Comparison of ENCODE assay signal across 29 cellular contexts in the genomic region with DNA sequence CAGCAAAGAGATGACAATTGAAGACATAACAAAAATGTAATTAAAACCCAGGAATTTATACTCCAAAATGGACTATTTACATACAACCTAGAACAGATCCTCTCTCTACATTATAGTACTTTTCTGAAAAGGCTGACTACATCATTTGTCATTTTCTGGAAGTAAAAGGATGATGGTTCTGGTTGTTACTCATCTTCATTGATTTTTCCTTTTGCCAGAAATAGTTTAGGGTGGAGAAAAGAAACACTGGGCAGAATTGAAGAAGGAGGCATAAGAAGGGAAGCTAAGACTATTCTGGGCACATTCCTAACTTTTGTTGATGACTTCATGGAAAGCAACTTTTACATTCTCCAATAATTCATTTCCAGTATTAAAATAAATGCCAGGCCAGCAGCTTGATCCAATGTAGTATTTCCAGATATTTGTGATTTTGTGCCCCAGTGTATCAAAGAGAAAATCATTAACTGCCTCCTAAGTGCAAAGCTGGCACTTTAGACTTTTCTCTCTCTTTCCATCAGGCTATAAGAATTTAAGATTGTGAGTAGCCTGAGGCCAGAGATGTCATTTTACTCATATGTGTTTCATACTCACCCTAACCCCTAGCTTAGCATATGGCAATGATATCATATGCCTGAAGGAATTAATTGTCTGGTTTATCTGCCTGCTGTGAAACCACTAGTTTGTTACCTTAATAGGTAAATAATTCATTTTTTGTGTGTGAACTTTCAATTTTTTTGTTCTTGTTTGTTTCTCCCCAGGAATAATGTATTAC.
DNase-seq lines count a peak whose midpoint lies in the region; ATAC-seq and TF ChIP-seq lines count a peak whose summit lies in the region.
"Had no signal": no experiment of that assay in that cellular context is flagged by ENCODE, and none has a peak within 500 bp of the region (broad histone marks: within the 10 kb centered on the region; RNA-seq: fewer than 3 reads in every experiment).

No MANE protein-coding gene starts in this region.

- H3K9ac ChIP-seq in neuronal stem cell (ENCODE audit: low read depth, low read length, poor library complexity) = no peak overlapping the region

- H3K9me3 ChIP-seq in osteoblast (ENCODE audit: low read depth, low read length) (no peaks in the 10 kb centered on the region), neuronal stem cell (replicated peaks in 1 of 2; ENCODE audit: control insufficient read depth in 2 of 2, insufficient read depth in 1 of 2, low read depth in 1 of 2, low read length in 2 of 2) (peaks cover 0 to 4% of the 10 kb centered on the region in 2 donors)
- H3K9me3 ChIP-seq: gastroesophageal sphincter, testis, uterus had no signal

- H3K27ac ChIP-seq in osteoblast (ENCODE audit: low read depth, low read length) (peak overlapping the region; percentile 64), neuronal stem cell (replicated peaks; ENCODE audit: low read length) (no peak overlapping the region)
- H3K27ac ChIP-seq: cardiac muscle cell, gastroesophageal sphincter, testis, uterus had no signal

- H3K36me3 Mint-ChIP-seq in effector memory CD8-positive, alpha-beta T cell (ENCODE audit: insufficient read depth) = no peaks in the 10 kb centered on the region
- H3K36me3 Mint-ChIP-seq: CD8-positive, alpha-beta memory T cell; stimulated activated memory B cell treated with anti-CD40 and anti-IgM and Interleukin-4, amounts not matched to agents 10 μg/mL and 1 μg/mL and 100 μg/mL, for 72 hours had no signal

- H2AFZ ChIP-seq in osteoblast (ENCODE audit: low read length) (no peak overlapping the region), neuronal stem cell (ENCODE audit: low read length) (no peak overlapping the region)

- no peak overlapping the region for H3K23ac ChIP-seq in neuronal stem cell (ENCODE audit: low read depth, low read length, poor library complexity)

- H3K4me1 ChIP-seq in osteoblast (ENCODE audit: insufficient read depth, low read length) (peaks cover 9% of the 10 kb centered on the region), neuronal stem cell (ENCODE audit: control insufficient read depth in 2 of 2, insufficient read depth in 1 of 2, low read depth in 1 of 2, low read length in 2 of 2) (no peaks in the 10 kb centered on the region)
- H3K4me1 ChIP-seq: gastroesophageal sphincter, testis, uterus had no signal

- H3K36me3 ChIP-seq in osteoblast (ENCODE audit: insufficient read depth, low read length) (no peaks in the 10 kb centered on the region), neuronal stem cell (replicated peaks in 1 of 2; ENCODE audit: control insufficient read depth in 2 of 2, insufficient read depth in 2 of 2, low read length in 2 of 2) (no peaks in the 10 kb centered on the region)
- H3K36me3 ChIP-seq: cardiac muscle cell, gastroesophageal sphincter, uterus had no signal

- H3K4ac ChIP-seq in neuronal stem cell (ENCODE audit: low read length) = no peak overlapping the region

- TF ChIP-seq CTCF in epithelial cell of esophagus (IDR thresholded peaks at IDR 0.05; ENCODE audit: insufficient read depth, low read depth, low read length, missing control alignments) (no peak), osteoblast (IDR thresholded peaks at IDR 0.05; ENCODE audit: extremely low read depth, low read depth, low read length) (no peak)

- no peaks in the 10 kb centered on the region for H3K27me3 Mint-ChIP-seq in effector memory CD8-positive, alpha-beta T cell
- H3K27me3 Mint-ChIP-seq: activated T-cell treated with anti-CD3 and anti-CD28 coated beads, Interleukin-2, amount 50 U/mL, for 24 hours; CD8-positive, alpha-beta memory T cell had no signal

- no peak overlapping the region for H2BK15ac ChIP-seq in neuronal stem cell (ENCODE audit: low read length)

- H4K8ac ChIP-seq in neuronal stem cell (ENCODE audit: low read depth, low read length) = no peak overlapping the region

- H2BK12ac ChIP-seq in neuronal stem cell (ENCODE audit: low read length) = no peak overlapping the region

- H3K79me2 ChIP-seq in osteoblast (ENCODE audit: insufficient read depth, low read length) = no peaks in the 10 kb centered on the region

- DNase-seq in EL (peak; percentile 62), NCI-H226 (peak; percentile 3), epithelial cell of esophagus (ENCODE audit: low read depth) (peak; percentile 69), osteoblast (ENCODE audit: insufficient read length, low spot score, missing footprints) (peak; percentile 78), neuronal stem cell (ENCODE audit: low spot score) (no peak), superior temporal gyrus (ENCODE audit: extremely low spot score) (no peak)
- no peak for DNase-seq in effector memory CD8-positive, alpha-beta T cell
- DNase-seq: activated CD4-positive, CD25-positive, alpha-beta regulatory T cell treated with anti-CD3 and anti-CD28 coated beads, Interleukin-2, amount 50 U/mL, for 72 hours; activated CD8-positive, alpha-beta memory T cell treated with anti-CD3 and anti-CD28 coated beads for 24 hours; activated naive CD4-positive, alpha-beta T cell; activated T-cell treated with anti-CD3 and anti-CD28 coated beads, Interleukin-2, amount 50 U/mL, for 24 hours; CD8-positive, alpha-beta memory T cell; DMS53; kidney; NCI-H1105; NCI-H2081 treated with DMSO at 0.1 percent for 48 hours; NCI-H510A treated with DMSO at 0.1 percent for 48 hours; small intestine; stimulated activated CD4-positive, alpha-beta T cell treated with anti-CD3 and anti-CD28 coated beads, Interleukin-2, amount 100 ng/mL, for 24 hours; testis; uterus had no signal

- H2BK120ac ChIP-seq in neuronal stem cell (ENCODE audit: low read depth, low read length) = no peak overlapping the region

- H3K4me3 ChIP-seq in epithelial cell of esophagus (ENCODE audit: low read length) (no peak overlapping the region), osteoblast (ENCODE audit: insufficient read depth, low read length) (no peak overlapping the region), neuronal stem cell (ENCODE audit: low read length in 2 of 2) (no peak overlapping the region)
- H3K4me3 ChIP-seq: cardiac muscle cell, gastroesophageal sphincter, GM12878, lung, testis, uterus had no signal

- H2BK5ac ChIP-seq in neuronal stem cell (ENCODE audit: low read length) = no peak overlapping the region

- peaks cover 19 to 33% of the 10 kb centered on the region in 2 donors for H3K9me3 Mint-ChIP-seq in effector memory CD8-positive, alpha-beta T cell
- H3K9me3 Mint-ChIP-seq: stimulated activated memory B cell treated with anti-CD40 and anti-IgM and Interleukin-4, amounts not matched to agents 10 μg/mL and 1 μg/mL and 100 μg/mL, for 72 hours had no signal

- H4K20me1 ChIP-seq in osteoblast (ENCODE audit: insufficient read depth, low read length) = no peaks in the 10 kb centered on the region

- no peaks in the 10 kb centered on the region for H3K79me1 ChIP-seq in neuronal stem cell (ENCODE audit: low read depth, low read length)

- H3K14ac ChIP-seq in neuronal stem cell (ENCODE audit: low read length) = no peak overlapping the region

- no peak overlapping the region for H3K4me3 Mint-ChIP-seq in effector memory CD8-positive, alpha-beta T cell
- H3K4me3 Mint-ChIP-seq: activated T-cell treated with anti-CD3 and anti-CD28 coated beads, Interleukin-2, amount 50 U/mL, for 24 hours; CD8-positive, alpha-beta memory T cell; stimulated activated memory B cell treated with anti-CD40 and anti-IgM and Interleukin-4, amounts not matched to agents 10 μg/mL and 1 μg/mL and 100 μg/mL, for 72 hours had no signal

- H3K18ac ChIP-seq in neuronal stem cell (ENCODE audit: low read length) = no peak overlapping the region

- H3K4me1 Mint-ChIP-seq in effector memory CD8-positive, alpha-beta T cell (ENCODE audit: low read depth in 2 of 2) = no peaks in the 10 kb centered on the region
- H3K4me1 Mint-ChIP-seq: CD8-positive, alpha-beta memory T cell; stimulated activated memory B cell treated with anti-CD40 and anti-IgM and Interleukin-4, amounts not matched to agents 10 μg/mL and 1 μg/mL and 100 μg/mL, for 72 hours had no signal

- no peak for ATAC-seq in GM19023 (IDR thresholded peaks at IDR 0.05; ENCODE audit: unreplicated experiment)
- no peak for ATAC-seq in effector memory CD8-positive, alpha-beta T cell (replicated peaks)
- ATAC-seq: gastroesophageal sphincter; GM12878; HepG2; Right ventricle myocardium inferior; stimulated activated memory B cell treated with anti-CD40 and anti-IgM and Interleukin-4, amounts not matched to agents 10 μg/mL and 1 μg/mL and 100 μg/mL, for 72 hours had no signal

- H2AK5ac ChIP-seq in neuronal stem cell (ENCODE audit: low read depth, low read length) = no peak overlapping the region

- H3K4me2 ChIP-seq in osteoblast (ENCODE audit: insufficient read depth, low read length) (peak overlapping the region; percentile 24), neuronal stem cell (ENCODE audit: insufficient read depth, low read length, poor library complexity, severe bottlenecking) (no peak overlapping the region)

- no peak overlapping the region for H4K91ac ChIP-seq in neuronal stem cell (ENCODE audit: low read depth, low read length, poor library complexity)

- H3K27ac Mint-ChIP-seq in effector memory CD8-positive, alpha-beta T cell = no peak overlapping the region
- H3K27ac Mint-ChIP-seq: activated T-cell treated with anti-CD3 and anti-CD28 coated beads, Interleukin-2, amount 50 U/mL, for 24 hours; CD8-positive, alpha-beta memory T cell; stimulated activated memory B cell treated with anti-CD40 and anti-IgM and Interleukin-4, amounts not matched to agents 10 μg/mL and 1 μg/mL and 100 μg/mL, for 72 hours had no signal

- H3K27me3 ChIP-seq in osteoblast (ENCODE audit: insufficient read depth, low read length) (no peaks in the 10 kb centered on the region), neuronal stem cell (ENCODE audit: control insufficient read depth in 3 of 3, insufficient read depth in 3 of 3, low read depth in 1 of 3, low read length in 3 of 3) (no peaks in the 10 kb centered on the region)
- H3K27me3 ChIP-seq: cardiac muscle cell, gastroesophageal sphincter, testis, uterus had no signal

Comparison
In these comparisons a context has a peak if more than half of its experiments do, and no peak if none do; other contexts are left out.
1. DNase-seq: peak in EL (single experiment), NCI-H226 (single experiment), epithelial cell of esophagus (single experiment) and osteoblast (single experiment); none in neuronal stem cell (single experiment), superior temporal gyrus (single experiment) and effector memory CD8-positive, alpha-beta T cell (0 of 3).